In the genomic region with DNA sequence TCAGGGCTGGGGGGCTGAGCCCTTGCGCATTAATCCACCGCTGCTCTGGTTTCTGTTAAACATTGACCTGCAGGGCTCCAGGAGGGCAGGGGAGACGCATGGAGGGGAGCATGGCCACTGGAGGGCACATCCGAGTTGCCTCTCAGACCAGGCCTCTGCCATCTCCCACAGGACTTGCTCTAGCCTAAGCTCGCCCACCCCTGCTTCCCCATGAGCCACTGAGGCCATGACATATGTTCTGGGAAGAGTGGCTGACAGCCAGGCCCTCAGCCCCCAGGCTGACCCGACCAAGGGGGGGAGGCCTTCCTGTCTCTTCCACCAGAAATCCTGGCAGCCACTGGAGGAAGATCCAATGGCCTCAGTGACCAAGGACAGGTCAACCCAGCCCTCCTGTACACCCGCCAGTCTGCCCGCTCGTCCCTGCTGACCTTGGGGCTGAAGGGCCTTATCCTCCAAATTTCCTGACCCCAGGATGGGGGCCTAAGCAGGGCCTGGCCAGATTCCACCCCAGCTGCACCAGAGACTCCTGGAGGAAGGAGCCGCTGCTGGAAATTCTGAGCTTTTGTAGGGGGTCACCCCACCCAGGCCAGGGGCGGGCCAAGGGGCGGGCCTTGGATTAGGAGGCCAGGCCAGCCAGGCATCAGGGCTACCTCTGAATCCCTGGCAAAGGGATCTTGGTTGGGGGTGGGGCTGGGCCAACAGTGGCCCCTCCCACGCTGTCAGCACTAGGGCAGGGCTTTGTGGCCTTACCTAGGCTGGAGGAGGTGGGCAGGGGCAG, we compare ENCODE assay signal across 1 cellular context.
TF ChIP-seq lines count a peak whose summit lies in the region.

A gene with protein sequence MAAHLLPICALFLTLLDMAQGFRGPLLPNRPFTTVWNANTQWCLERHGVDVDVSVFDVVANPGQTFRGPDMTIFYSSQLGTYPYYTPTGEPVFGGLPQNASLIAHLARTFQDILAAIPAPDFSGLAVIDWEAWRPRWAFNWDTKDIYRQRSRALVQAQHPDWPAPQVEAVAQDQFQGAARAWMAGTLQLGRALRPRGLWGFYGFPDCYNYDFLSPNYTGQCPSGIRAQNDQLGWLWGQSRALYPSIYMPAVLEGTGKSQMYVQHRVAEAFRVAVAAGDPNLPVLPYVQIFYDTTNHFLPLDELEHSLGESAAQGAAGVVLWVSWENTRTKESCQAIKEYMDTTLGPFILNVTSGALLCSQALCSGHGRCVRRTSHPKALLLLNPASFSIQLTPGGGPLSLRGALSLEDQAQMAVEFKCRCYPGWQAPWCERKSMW (minus strand): TSS at position 537 of the 778 bp plus-strand sequence. CDS start 618 bp downstream, outside the sequence.

TF ChIP-seq in HepG2, 621 proteins besides CTCF, POLR2A, EP300 and RAD21 (continued from another document and continues in another):
- TF ChIP-seq, protein P1, sequence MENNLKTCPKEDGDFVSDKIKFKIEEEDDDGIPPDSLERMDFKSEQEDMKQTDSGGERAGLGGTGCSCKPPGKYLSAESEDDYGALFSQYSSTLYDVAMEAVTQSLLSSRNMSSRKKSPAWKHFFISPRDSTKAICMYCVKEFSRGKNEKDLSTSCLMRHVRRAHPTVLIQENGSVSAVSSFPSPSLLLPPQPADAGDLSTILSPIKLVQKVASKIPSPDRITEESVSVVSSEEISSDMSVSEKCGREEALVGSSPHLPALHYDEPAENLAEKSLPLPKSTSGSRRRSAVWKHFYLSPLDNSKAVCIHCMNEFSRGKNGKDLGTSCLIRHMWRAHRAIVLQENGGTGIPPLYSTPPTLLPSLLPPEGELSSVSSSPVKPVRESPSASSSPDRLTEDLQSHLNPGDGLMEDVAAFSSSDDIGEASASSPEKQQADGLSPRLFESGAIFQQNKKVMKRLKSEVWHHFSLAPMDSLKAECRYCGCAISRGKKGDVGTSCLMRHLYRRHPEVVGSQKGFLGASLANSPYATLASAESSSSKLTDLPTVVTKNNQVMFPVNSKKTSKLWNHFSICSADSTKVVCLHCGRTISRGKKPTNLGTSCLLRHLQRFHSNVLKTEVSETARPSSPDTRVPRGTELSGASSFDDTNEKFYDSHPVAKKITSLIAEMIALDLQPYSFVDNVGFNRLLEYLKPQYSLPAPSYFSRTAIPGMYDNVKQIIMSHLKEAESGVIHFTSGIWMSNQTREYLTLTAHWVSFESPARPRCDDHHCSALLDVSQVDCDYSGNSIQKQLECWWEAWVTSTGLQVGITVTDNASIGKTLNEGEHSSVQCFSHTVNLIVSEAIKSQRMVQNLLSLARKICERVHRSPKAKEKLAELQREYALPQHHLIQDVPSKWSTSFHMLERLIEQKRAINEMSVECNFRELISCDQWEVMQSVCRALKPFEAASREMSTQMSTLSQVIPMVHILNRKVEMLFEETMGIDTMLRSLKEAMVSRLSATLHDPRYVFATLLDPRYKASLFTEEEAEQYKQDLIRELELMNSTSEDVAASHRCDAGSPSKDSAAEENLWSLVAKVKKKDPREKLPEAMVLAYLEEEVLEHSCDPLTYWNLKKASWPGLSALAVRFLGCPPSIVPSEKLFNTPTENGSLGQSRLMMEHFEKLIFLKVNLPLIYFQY (CRISPR knock-in tag; IDR thresholded peaks at IDR 0.05; ENCODE audit: borderline replicate concordance), result no peak
- TF ChIP-seq ZNF678 (CRISPR knock-in tag; IDR thresholded peaks at IDR 0.05) (no peak), HNF4A (CRISPR knock-in tag; IDR thresholded peaks at IDR 0.05) (peak; percentile 39; the same call in 1 of the 2 replicates), DMAP1 (CRISPR knock-in tag; IDR thresholded peaks at IDR 0.05) (peak; percentile 34; the same call in 1 of the 2 replicates), ZNF547 (CRISPR knock-in tag; IDR thresholded peaks at IDR 0.05) (peak; percentile 82), CHCHD3 (CRISPR knock-in tag; IDR thresholded peaks at IDR 0.05) (peak; percentile 72), GPN1 (CRISPR knock-in tag; IDR thresholded peaks at IDR 0.05; ENCODE audit: borderline replicate concordance) (peak; percentile 62; the same call in 1 of the 2 replicates), EEA1 (CRISPR knock-in tag; IDR thresholded peaks at IDR 0.05; ENCODE audit: borderline replicate concordance) (no peak), SP4 (CRISPR knock-in tag; IDR thresholded peaks at IDR 0.05) (no peak; the same call in 1 of the 2 replicates), ZNF781 (CRISPR knock-in tag; IDR thresholded peaks at IDR 0.05; ENCODE audit: borderline replicate concordance, not compliant biosample characterization) (peak; percentile 50), ZNF747 (CRISPR knock-in tag; IDR thresholded peaks at IDR 0.05; ENCODE audit: borderline replicate concordance) (peak; percentile 60; the same call in 1 of the 2 replicates), AGO2 (optimal IDR thresholded peaks at IDR 0.05; ENCODE audit: low read depth, low read length) (peak; percentile 82), ZNF17 (CRISPR knock-in tag; IDR thresholded peaks at IDR 0.05) (no peak), AHR (CRISPR knock-in tag; IDR thresholded peaks at IDR 0.05) (no peak), MED13 (CRISPR knock-in tag; IDR thresholded peaks at IDR 0.05) (no peak), TEAD3 (CRISPR knock-in tag; optimal IDR thresholded peaks at IDR 0.05; ENCODE audit: borderline replicate concordance) (peak; percentile 6), ZNF543 (CRISPR knock-in tag; IDR thresholded peaks at IDR 0.05) (peak; percentile 65; the same call in 1 of the 2 replicates), ZBTB3 (CRISPR knock-in tag; IDR thresholded peaks at IDR 0.05; ENCODE audit: borderline replicate concordance, low read depth) (no peak), ZNF121 (CRISPR knock-in tag; IDR thresholded peaks at IDR 0.05) (peak; percentile 12; the same call in 1 of the 2 replicates), SMC3 (IDR thresholded peaks at IDR 0.05; ENCODE audit: low read length) (peak; percentile 64; the same call in 1 of the 2 replicates), SRY (CRISPR knock-in tag; IDR thresholded peaks at IDR 0.05) (no peak), ZNF841 (CRISPR knock-in tag; IDR thresholded peaks at IDR 0.05; ENCODE audit: borderline replicate concordance) (no peak), TBL1XR1 (IDR thresholded peaks at IDR 0.05; ENCODE audit: borderline replicate concordance, low read length, partially characterized antibody) (no peak), HNF4G (IDR thresholded peaks at IDR 0.05; ENCODE audit: borderline replicate concordance, low read depth, low read length) (peak; percentile 28; the same call in 1 of the 2 replicates), HNF4G (CRISPR knock-in tag; IDR thresholded peaks at IDR 0.05; ENCODE audit: borderline replicate concordance, low read depth) (peak; percentile 60; the same call in 1 of the 2 replicates), NFYB (CRISPR knock-in tag; IDR thresholded peaks at IDR 0.05) (peak; percentile 41; the same call in 1 of the 2 replicates), NFKBIZ (CRISPR knock-in tag; IDR thresholded peaks at IDR 0.05) (peak; percentile 58), MEIS2 (CRISPR knock-in tag; IDR thresholded peaks at IDR 0.05) (no peak), ZNF569 (CRISPR knock-in tag; IDR thresholded peaks at IDR 0.05; ENCODE audit: borderline replicate concordance) (0 out of 2 replicates have a peak, but pooled peaks have one; percentile 76), ZMAT3 (CRISPR knock-in tag; conservative IDR thresholded peaks at IDR 0.05) (0 out of 2 replicates have a peak, but pooled peaks have one; percentile 71), KLF6 (CRISPR knock-in tag; IDR thresholded peaks at IDR 0.05) (peak; percentile 49; the same call in 1 of the 2 replicates)
- TF ChIP-seq, protein P2, sequence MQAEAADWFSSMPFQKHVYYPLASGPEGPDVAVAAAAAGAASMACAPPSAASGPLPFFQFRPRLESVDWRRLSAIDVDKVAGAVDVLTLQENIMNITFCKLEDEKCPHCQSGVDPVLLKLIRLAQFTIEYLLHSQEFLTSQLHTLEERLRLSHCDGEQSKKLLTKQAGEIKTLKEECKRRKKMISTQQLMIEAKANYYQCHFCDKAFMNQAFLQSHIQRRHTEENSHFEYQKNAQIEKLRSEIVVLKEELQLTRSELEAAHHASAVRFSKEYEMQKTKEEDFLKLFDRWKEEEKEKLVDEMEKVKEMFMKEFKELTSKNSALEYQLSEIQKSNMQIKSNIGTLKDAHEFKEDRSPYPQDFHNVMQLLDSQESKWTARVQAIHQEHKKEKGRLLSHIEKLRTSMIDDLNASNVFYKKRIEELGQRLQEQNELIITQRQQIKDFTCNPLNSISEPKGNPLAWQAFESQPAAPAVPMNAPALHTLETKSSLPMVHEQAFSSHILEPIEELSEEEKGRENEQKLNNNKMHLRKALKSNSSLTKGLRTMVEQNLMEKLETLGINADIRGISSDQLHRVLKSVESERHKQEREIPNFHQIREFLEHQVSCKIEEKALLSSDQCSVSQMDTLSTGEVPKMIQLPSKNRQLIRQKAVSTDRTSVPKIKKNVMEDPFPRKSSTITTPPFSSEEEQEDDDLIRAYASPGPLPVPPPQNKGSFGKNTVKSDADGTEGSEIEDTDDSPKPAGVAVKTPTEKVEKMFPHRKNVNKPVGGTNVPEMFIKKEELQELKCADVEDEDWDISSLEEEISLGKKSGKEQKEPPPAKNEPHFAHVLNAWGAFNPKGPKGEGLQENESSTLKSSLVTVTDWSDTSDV (CRISPR knock-in tag; IDR thresholded peaks at IDR 0.05), result no peak
- TF ChIP-seq, protein P3, sequence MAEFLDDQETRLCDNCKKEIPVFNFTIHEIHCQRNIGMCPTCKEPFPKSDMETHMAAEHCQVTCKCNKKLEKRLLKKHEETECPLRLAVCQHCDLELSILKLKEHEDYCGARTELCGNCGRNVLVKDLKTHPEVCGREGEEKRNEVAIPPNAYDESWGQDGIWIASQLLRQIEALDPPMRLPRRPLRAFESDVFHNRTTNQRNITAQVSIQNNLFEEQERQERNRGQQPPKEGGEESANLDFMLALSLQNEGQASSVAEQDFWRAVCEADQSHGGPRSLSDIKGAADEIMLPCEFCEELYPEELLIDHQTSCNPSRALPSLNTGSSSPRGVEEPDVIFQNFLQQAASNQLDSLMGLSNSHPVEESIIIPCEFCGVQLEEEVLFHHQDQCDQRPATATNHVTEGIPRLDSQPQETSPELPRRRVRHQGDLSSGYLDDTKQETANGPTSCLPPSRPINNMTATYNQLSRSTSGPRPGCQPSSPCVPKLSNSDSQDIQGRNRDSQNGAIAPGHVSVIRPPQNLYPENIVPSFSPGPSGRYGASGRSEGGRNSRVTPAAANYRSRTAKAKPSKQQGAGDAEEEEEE (CRISPR knock-in tag; IDR thresholded peaks at IDR 0.05; ENCODE audit: borderline replicate concordance), result no peak
- TF ChIP-seq, protein P4, sequence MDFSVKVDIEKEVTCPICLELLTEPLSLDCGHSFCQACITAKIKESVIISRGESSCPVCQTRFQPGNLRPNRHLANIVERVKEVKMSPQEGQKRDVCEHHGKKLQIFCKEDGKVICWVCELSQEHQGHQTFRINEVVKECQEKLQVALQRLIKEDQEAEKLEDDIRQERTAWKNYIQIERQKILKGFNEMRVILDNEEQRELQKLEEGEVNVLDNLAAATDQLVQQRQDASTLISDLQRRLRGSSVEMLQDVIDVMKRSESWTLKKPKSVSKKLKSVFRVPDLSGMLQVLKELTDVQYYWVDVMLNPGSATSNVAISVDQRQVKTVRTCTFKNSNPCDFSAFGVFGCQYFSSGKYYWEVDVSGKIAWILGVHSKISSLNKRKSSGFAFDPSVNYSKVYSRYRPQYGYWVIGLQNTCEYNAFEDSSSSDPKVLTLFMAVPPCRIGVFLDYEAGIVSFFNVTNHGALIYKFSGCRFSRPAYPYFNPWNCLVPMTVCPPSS (IDR thresholded peaks at IDR 0.05), result no peak
- TF ChIP-seq, protein P5, sequence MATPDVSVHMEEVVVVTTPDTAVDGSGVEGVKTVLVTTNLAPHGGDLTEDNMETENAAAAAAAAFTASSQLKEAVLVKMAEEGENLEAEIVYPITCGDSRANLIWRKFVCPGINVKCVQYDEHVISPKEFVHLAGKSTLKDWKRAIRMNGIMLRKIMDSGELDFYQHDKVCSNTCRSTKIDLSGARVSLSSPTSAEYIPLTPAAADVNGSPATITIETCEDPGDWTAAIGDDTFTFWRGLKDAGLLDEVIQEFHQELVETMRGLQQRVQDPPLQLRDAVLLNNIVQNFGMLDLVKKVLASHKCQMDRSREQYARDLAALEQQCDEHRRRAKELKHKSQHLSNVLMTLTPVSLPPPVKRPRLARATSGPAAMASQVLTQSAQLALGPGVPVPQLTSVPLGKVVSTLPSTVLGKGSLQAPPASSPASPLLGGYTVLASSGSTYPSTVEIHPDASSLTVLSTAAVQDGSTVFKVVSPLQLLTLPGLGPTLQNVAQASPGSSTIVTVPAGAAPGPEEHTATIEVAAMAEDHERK (CRISPR knock-in tag; IDR thresholded peaks at IDR 0.05; ENCODE audit: low read depth), result no peak
- TF ChIP-seq, protein P6, sequence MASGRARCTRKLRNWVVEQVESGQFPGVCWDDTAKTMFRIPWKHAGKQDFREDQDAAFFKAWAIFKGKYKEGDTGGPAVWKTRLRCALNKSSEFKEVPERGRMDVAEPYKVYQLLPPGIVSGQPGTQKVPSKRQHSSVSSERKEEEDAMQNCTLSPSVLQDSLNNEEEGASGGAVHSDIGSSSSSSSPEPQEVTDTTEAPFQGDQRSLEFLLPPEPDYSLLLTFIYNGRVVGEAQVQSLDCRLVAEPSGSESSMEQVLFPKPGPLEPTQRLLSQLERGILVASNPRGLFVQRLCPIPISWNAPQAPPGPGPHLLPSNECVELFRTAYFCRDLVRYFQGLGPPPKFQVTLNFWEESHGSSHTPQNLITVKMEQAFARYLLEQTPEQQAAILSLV (CRISPR knock-in tag; IDR thresholded peaks at IDR 0.05; ENCODE audit: borderline replicate concordance), result 0 out of 2 replicates have a peak, but pooled peaks have one; percentile 26
- TF ChIP-seq, protein P7, sequence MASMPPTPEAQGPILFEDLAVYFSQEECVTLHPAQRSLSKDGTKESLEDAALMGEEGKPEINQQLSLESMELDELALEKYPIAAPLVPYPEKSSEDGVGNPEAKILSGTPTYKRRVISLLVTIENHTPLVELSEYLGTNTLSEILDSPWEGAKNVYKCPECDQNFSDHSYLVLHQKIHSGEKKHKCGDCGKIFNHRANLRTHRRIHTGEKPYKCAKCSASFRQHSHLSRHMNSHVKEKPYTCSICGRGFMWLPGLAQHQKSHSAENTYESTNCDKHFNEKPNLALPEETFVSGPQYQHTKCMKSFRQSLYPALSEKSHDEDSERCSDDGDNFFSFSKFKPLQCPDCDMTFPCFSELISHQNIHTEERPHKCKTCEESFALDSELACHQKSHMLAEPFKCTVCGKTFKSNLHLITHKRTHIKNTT (CRISPR knock-in tag; IDR thresholded peaks at IDR 0.05), result no peak
